Comparison of ENCODE assay signal across 8 cellular contexts in the genomic region with DNA sequence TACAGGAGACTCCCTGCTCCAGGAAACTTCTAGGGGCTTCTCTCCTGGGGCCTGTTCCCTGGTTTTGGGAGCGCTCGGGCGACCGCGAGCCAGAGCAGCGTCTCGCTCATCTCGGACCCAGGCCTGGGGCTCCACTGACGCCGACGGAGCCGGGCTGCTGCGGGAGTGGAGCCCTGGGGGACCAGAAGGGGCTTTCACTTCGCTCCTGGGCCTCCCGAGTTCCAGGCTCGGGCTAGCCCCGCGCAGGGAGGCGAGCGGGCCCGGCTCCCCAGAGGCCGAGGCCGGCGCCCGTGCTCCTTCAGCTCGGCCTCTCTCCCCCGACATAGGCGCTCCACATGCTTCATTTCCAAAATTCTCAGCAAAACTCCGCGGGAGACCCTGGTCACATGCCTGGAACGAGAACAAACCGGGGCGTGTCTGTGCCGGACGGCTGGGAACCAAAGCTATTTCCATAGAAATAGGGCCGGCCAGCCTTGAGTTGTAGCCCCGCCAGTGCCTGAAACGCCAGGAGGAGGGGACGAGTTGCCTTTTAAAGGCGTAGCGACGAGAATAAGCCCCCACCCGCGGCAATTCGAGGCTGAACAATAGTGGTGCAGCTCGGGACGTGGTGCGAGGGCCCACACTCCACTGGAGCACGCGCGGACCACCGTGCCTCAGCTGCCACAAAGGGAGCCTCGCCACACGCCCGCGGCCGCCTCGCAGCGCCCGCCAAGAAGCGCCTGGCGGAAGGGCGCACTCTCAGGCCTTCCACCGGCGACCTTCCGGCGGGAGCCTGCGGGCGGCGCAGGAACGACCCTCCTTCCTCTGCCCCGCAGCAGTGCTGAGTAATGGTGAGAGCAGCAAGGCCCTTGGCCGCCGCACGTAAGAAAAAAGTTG. TPM values are rescaled to one million over a fixed set of nuclear protein-coding genes. Genes with fewer than 3 reads are reported as not detected.
A peak's percentile ranks its signal among the peaks of the same experiment; 100 is the strongest.
DNase-seq lines count a peak whose midpoint lies in the region; ATAC-seq and TF ChIP-seq lines count a peak whose summit lies in the region.

No MANE protein-coding gene starts in this region.

- H3K27me3 ChIP-seq in OCI-LY1 (ENCODE audit: insufficient read depth, low read length) (no peaks in the 10 kb centered on the region), iPS-20b (ENCODE audit: insufficient read depth, low read length) (no peaks in the 10 kb centered on the region), skeletal muscle tissue (ENCODE audit: control insufficient read depth in 3 of 3, insufficient read depth in 3 of 3, low read length in 3 of 3) (no peaks in the 10 kb centered on the region)

- H3K4me3 ChIP-seq in OCI-LY1 (ENCODE audit: low read depth, low read length, poor library complexity, severe bottlenecking) (peak overlapping the region; percentile 63), iPS-20b (ENCODE audit: low read length) (peak overlapping the region; percentile 86), skeletal muscle tissue (ENCODE audit: low read length in 3 of 3) (peak overlapping the region; percentile 77 to 84 (median 81))

- H4K20me1 ChIP-seq in OCI-LY1 (ENCODE audit: insufficient read depth, low read length) = no peaks in the 10 kb centered on the region; the same call in 1 of the 2 replicates

- H3K27ac ChIP-seq in OCI-LY1 (ENCODE audit: low read depth, low read length, poor library complexity, severe bottlenecking) = peak overlapping the region; percentile 93
- H3K27ac ChIP-seq in iPS-20b (ENCODE audit: low read length) = peak overlapping the region; percentile 98
- H3K27ac ChIP-seq in skeletal muscle tissue (ENCODE audit: low read depth, low read length) = peak overlapping the region; percentile 98

- H3K9me3 ChIP-seq in OCI-LY1 (ENCODE audit: low read length) = no peaks in the 10 kb centered on the region
- H3K9me3 ChIP-seq in iPS-20b (ENCODE audit: insufficient read depth, low read depth, low read length) = no peaks in the 10 kb centered on the region
- no peaks in the 10 kb centered on the region for H3K9me3 ChIP-seq in skeletal muscle tissue (ENCODE audit: control insufficient read depth in 3 of 3, low read length in 3 of 3)

- peak; percentile 41 for DNase-seq in DMS114 treated with DMSO at 0.1 percent for 48 hours (lab: John Stamatoyannopoulos, UW; ENCODE audit: unreplicated experiment)
- peak; percentile 65 for DNase-seq in brain pericyte (ENCODE audit: low read depth, low spot score)
- no peak for DNase-seq in T1000 (lab: John Stamatoyannopoulos, UW)

- H3K4me2 ChIP-seq in OCI-LY1 (ENCODE audit: low read length) = peak overlapping the region; percentile 89

- ATAC-seq in GM19324 (IDR thresholded peaks at IDR 0.05; ENCODE audit: low FRiP score, unreplicated experiment) (peak; percentile 33), HG03378 (IDR thresholded peaks at IDR 0.05; ENCODE audit: unreplicated experiment) (peak; percentile 23)

- H2AFZ ChIP-seq in OCI-LY1 (ENCODE audit: low read length) = no peak overlapping the region

- no peaks in the 10 kb centered on the region for H3K9me2 ChIP-seq in OCI-LY1 (ENCODE audit: low read depth, low read length)

- peaks cover 34% of the 10 kb centered on the region for H3K4me1 ChIP-seq in OCI-LY1 (ENCODE audit: insufficient read depth, low read length, severe bottlenecking)
- peaks cover 18% of the 10 kb centered on the region; the same call in 1 of the 2 replicates for H3K4me1 ChIP-seq in iPS-20b (ENCODE audit: insufficient read depth, low read length)
- peaks cover 19 to 27% (median 26%) of the 10 kb centered on the region in 3 donors for H3K4me1 ChIP-seq in skeletal muscle tissue (ENCODE audit: control insufficient read depth in 3 of 3, insufficient read depth in 3 of 3, low read length in 3 of 3)

- no peak for TF ChIP-seq CTCF in OCI-LY1 (IDR thresholded peaks at IDR 0.05; ENCODE audit: low read length)

- no peaks in the 10 kb centered on the region for H3F3A ChIP-seq in OCI-LY1 (ENCODE audit: insufficient read depth, low read length)

- H3K79me2 ChIP-seq in OCI-LY1 (ENCODE audit: insufficient read depth, low read length) = peaks cover 35% of the 10 kb centered on the region

- peaks cover 31% of the 10 kb centered on the region for H3K36me3 ChIP-seq in OCI-LY1 (ENCODE audit: insufficient read depth, low read length)
- H3K36me3 ChIP-seq in iPS-20b (ENCODE audit: insufficient read depth, low read depth, low read length) = peaks cover 9% of the 10 kb centered on the region; the same call in 1 of the 2 replicates
- H3K36me3 ChIP-seq in skeletal muscle tissue (ENCODE audit: control insufficient read depth in 3 of 3, insufficient read depth in 3 of 3, low read length in 3 of 3) = no peaks in the 10 kb centered on the region

- H3K9ac ChIP-seq in OCI-LY1 (ENCODE audit: low read length) (peak overlapping the region; percentile 89), iPS-20b (ENCODE audit: low read depth, low read length) (peak overlapping the region; percentile 98), skeletal muscle tissue (ENCODE audit: low read depth in 1 of 3, low read length in 3 of 3) (peak overlapping the region; percentile 93 to 98 (median 94))

RNA-seq across cellular contexts. Expression of a gene that starts 1.1 kb away (rescaled TPM):
- total RNA-seq in skeletal muscle tissue = 109 TPM

RNA-seq across cellular contexts. Expression of a gene that starts 12.2 kb away (rescaled TPM):
- 20.4 TPM for total RNA-seq in skeletal muscle tissue
